ENCODE assay signal across 31 cellular contexts in the genomic region with DNA sequence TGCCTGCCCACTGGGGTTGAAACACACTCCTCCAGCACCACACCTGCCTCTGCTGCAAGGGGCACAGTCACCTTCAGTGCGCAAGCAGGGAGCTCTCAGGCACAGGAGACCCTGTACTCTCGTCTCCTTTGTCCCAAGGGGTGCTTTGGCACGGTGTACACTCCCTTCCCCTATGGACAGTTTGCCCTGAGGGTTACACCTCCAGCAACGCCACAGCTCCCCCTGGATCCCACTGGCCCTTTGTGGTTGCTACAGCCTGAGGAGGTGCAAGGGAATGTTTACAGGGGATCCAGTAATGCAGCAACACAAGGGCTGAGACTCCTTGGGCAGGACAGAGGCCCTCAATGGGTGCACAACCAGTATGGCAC. TPM values are rescaled to one million over a fixed set of nuclear protein-coding genes. Genes with fewer than 3 reads are reported as not detected.
DNase-seq lines count a peak whose midpoint lies in the region; ATAC-seq, FAIRE-seq and TF ChIP-seq lines count a peak whose summit lies in the region.
"Had no signal": no experiment of that assay in that cellular context is flagged by ENCODE, and none has a peak within 500 bp of the region (broad histone marks: within the 10 kb centered on the region; RNA-seq: fewer than 3 reads in every experiment).

No MANE protein-coding gene starts in this region.

- H3K27ac Mint-ChIP-seq in neural progenitor cell, result peak overlapping the region; percentile 72
- H3K27ac Mint-ChIP-seq: activated CD4-positive, alpha-beta T cell treated with anti-CD3 and anti-CD28 coated beads for 36 hours; activated naive CD4-positive, alpha-beta T cell treated with anti-CD3 and anti-CD28 coated beads for 36 hours; CD8-positive, alpha-beta T cell; nephron; stimulated activated naive CD8-positive, alpha-beta T cell treated with anti-CD3 and anti-CD28 coated beads, Interleukin-15, Interleukin-2, amounts not matched to agents 100 ng/mL and 50 ng/mL, for 24 hours; T-helper 2 cell treated with Interferon-gamma antibody and Interleukin-4, amounts not matched to agents 5 μg/mL and 100 μg/mL, for 36 hours had no signal

- H3K79me2 ChIP-seq in Loucy (ENCODE audit: insufficient read depth, low read length), result no peaks in the 10 kb centered on the region
- H3K79me2 ChIP-seq in H1 (ENCODE audit: control insufficient read depth in 1 of 2, insufficient read depth in 2 of 2, low read length in 2 of 2), result no peaks in the 10 kb centered on the region
- no peaks in the 10 kb centered on the region for H3K79me2 ChIP-seq in neural progenitor cell (ENCODE audit: low read depth)

- WGBS in H1 (ENCODE audit: extremely low coverage in 1 of 2, insufficient coverage in 1 of 2, insufficient read length in 1 of 2, insufficient replicate concordance in 2 of 2, low coverage in 1 of 2, low lambda C conversion rate in 2 of 2, missing lambda C conversion rate in 1 of 2), 2 experiments, result 82% methylated on average over 4 of the region's 4 CpGs; no CpG with 5 or more reads in 1 of the 2 experiments

- no peak overlapping the region for H3K14ac ChIP-seq in H1 (ENCODE audit: insufficient read length)

- no peak for FAIRE-seq in H1 (lab: Jason Lieb, UNC)

- H3K4me3 Mint-ChIP-seq in neural progenitor cell, result no peak overlapping the region
- H3K4me3 Mint-ChIP-seq: activated CD4-positive, alpha-beta T cell treated with anti-CD3 and anti-CD28 coated beads for 36 hours; activated CD8-positive, alpha-beta T cell treated with anti-CD3 and anti-CD28 coated beads, Interleukin-2, amount 10 ng/mL, durations not matched to agents 7 days and 5 days; activated naive CD4-positive, alpha-beta T cell treated with anti-CD3 and anti-CD28 coated beads for 36 hours; CD8-positive, alpha-beta T cell; stimulated activated naive CD8-positive, alpha-beta T cell treated with anti-CD3 and anti-CD28 coated beads, Interleukin-15, Interleukin-2, amounts not matched to agents 100 ng/mL and 50 ng/mL, for 24 hours; T-helper 2 cell treated with Interferon-gamma antibody and Interleukin-4, amounts not matched to agents 5 μg/mL and 100 μg/mL, for 36 hours had no signal

- TF ChIP-seq POLR2A in H1 (IDR thresholded peaks at IDR 0.05; ENCODE audit: control extremely low read depth in 1 of 2, low read depth in 2 of 2, low read length in 2 of 2), result no peak

- no peak for ATAC-seq in GM21423 (IDR thresholded peaks at IDR 0.05; ENCODE audit: unreplicated experiment)
- ATAC-seq in GM19463 (IDR thresholded peaks at IDR 0.05; ENCODE audit: unreplicated experiment), result no peak
- ATAC-seq in GM21825 (IDR thresholded peaks at IDR 0.05; ENCODE audit: unreplicated experiment), result no peak

- H3K27ac ChIP-seq in BLaER1 treated with 17β-estradiol and CSF1 and Interleukin-3, amounts not matched to agents 10 nM and 100 nM, result no peak overlapping the region
- H3K27ac ChIP-seq in H1 (ENCODE audit: low read depth, low read length), result no peak overlapping the region
- H3K27ac ChIP-seq in neural progenitor cell, result no peak overlapping the region
- H3K27ac ChIP-seq: esophagus muscularis mucosa, heart left ventricle, ovary, skin epidermis, thoracic aorta, uterus had no signal

- no peaks in the 10 kb centered on the region for H3K27me3 Mint-ChIP-seq in neural progenitor cell (ENCODE audit: insufficient read depth, low read depth)
- H3K27me3 Mint-ChIP-seq: activated CD4-positive, alpha-beta T cell treated with anti-CD3 and anti-CD28 coated beads for 36 hours had no signal

- no peak overlapping the region for H3K23ac ChIP-seq in H1 (ENCODE audit: insufficient read length)

- H3F3A ChIP-seq in Loucy (ENCODE audit: low read depth) (no peaks in the 10 kb centered on the region), neural progenitor cell (ENCODE audit: low read depth) (no peaks in the 10 kb centered on the region)

- H3K9me3 Mint-ChIP-seq in neural progenitor cell, result peaks cover 2% of the 10 kb centered on the region
- H3K9me3 Mint-ChIP-seq: activated naive CD4-positive, alpha-beta T cell treated with anti-CD3 and anti-CD28 coated beads for 36 hours; CD8-positive, alpha-beta T cell; nephron; stimulated activated naive CD8-positive, alpha-beta T cell treated with anti-CD3 and anti-CD28 coated beads, Interleukin-15, Interleukin-2, amounts not matched to agents 100 ng/mL and 50 ng/mL, for 24 hours; T-helper 2 cell treated with Interferon-gamma antibody and Interleukin-4, amounts not matched to agents 5 μg/mL and 100 μg/mL, for 36 hours had no signal

- no peaks in the 10 kb centered on the region for H3K27me3 ChIP-seq in BLaER1 treated with 17β-estradiol and CSF1 and Interleukin-3, amounts not matched to agents 10 nM and 100 nM
- H3K27me3 ChIP-seq in Loucy (ENCODE audit: insufficient read depth, low read length, poor library complexity, severe bottlenecking) (no peaks in the 10 kb centered on the region), H1 (replicated peaks in 1 of 4; ENCODE audit: control insufficient read depth in 3 of 4, extremely low read depth in 1 of 4, insufficient read depth in 3 of 4, low read length in 3 of 4) (no peaks in the 10 kb centered on the region), neural progenitor cell (no peaks in the 10 kb centered on the region)
- H3K27me3 ChIP-seq: esophagus muscularis mucosa, heart left ventricle, ovary, uterus had no signal

- peak overlapping the region; percentile 47; the same call in 1 of the 2 replicates for H2BK5ac ChIP-seq in H1 (ENCODE audit: low read depth, low read length)

- CTCF ChIA-PET in H1 (lab: Charles Lee; ENCODE audit: partially characterized antibody), result interaction anchor here (0.6 to 3.3 kb wide), 25 partner anchors 9 to 863 kb away, joined by 3 to 27 read pairs (median 5); no protein-coding TSS in a partner anchor

- DNase-seq in H1 (ENCODE audit: low read depth in 1 of 2, low spot score in 2 of 2) (no peak), neural progenitor cell (ENCODE audit: low spot score) (peak; percentile 21), KG1 (lab: John Stamatoyannopoulos, UW) (no peak)
- DNase-seq: activated CD4-positive, alpha-beta T cell treated with anti-CD3 and anti-CD28 coated beads for 36 hours; activated CD8-positive, alpha-beta T cell treated with anti-CD3 and anti-CD28 coated beads, Interleukin-2, amount 10 ng/mL, durations not matched to agents 7 days and 5 days; activated naive CD4-positive, alpha-beta T cell treated with anti-CD3 and anti-CD28 coated beads for 36 hours; AML-193; CD8-positive, alpha-beta T cell; central memory CD4-positive, alpha-beta T cell; cortex of kidney; foreskin fibroblast; HCEC 1CT; heart left ventricle; NCI-H1048; NCI-H187; NCI-H524; NK-92 treated with Interleukin-12 subunit alpha and Interleukin-12 subunit beta, amount 100 ng/mL, for 24 hours; ovary; PC-3; uterus had no signal

- H4K20me1 ChIP-seq in BLaER1 treated with 17β-estradiol and CSF1 and Interleukin-3, amounts not matched to agents 10 nM and 100 nM, result no peaks in the 10 kb centered on the region
- H4K20me1 ChIP-seq in Loucy (ENCODE audit: insufficient read depth, low read length, poor library complexity, severe bottlenecking) (no peaks in the 10 kb centered on the region), H1 (replicated peaks in 1 of 2; ENCODE audit: control insufficient read depth in 1 of 2, insufficient read depth in 2 of 2, low read length in 2 of 2) (no peaks in the 10 kb centered on the region), neural progenitor cell (ENCODE audit: low read depth) (no peaks in the 10 kb centered on the region)

- no peak for TF ChIP-seq RAD21 in H1 (IDR thresholded peaks at IDR 0.05 in 1 of 2, conservative IDR thresholded peaks at IDR 0.05 in 1 of 2; ENCODE audit: low read depth in 2 of 2, low read length in 2 of 2)

- H3K36me3 Mint-ChIP-seq in neural progenitor cell, result no peaks in the 10 kb centered on the region
- H3K36me3 Mint-ChIP-seq: CD8-positive, alpha-beta T cell had no signal

- H3K4me1 Mint-ChIP-seq in neural progenitor cell, result peaks cover 8% of the 10 kb centered on the region

- no peaks in the 10 kb centered on the region for H3K23me2 ChIP-seq in H1 (ENCODE audit: low read depth, low read length)

- H2AK5ac ChIP-seq in H1 (ENCODE audit: low read depth, low read length), result no peak overlapping the region

- no peak overlapping the region for H3K9ac ChIP-seq in BLaER1 treated with 17β-estradiol and CSF1 and Interleukin-3, amounts not matched to agents 10 nM and 100 nM
- no peak overlapping the region for H3K9ac ChIP-seq in Loucy (ENCODE audit: low read depth, low read length, poor library complexity, severe bottlenecking)
- no peak overlapping the region; a peak in 1 of 7 replicates for H3K9ac ChIP-seq in H1 (replicated peaks in 1 of 4; ENCODE audit: extremely low read depth in 1 of 4, low read depth in 3 of 4, low read length in 3 of 4)
- no peak overlapping the region for H3K9ac ChIP-seq in neural progenitor cell

- no peak overlapping the region for H3K4me3 ChIP-seq in BLaER1 treated with 17β-estradiol and CSF1 and Interleukin-3, amounts not matched to agents 10 nM and 100 nM
- H3K4me3 ChIP-seq in Loucy (ENCODE audit: low read length, poor library complexity, severe bottlenecking) (no peak overlapping the region), H1 (ENCODE audit: extremely low read depth in 1 of 4, insufficient read depth in 2 of 4, low read depth in 3 of 4, low read length in 4 of 4) (no peak overlapping the region), neural progenitor cell (no peak overlapping the region)
- H3K4me3 ChIP-seq: skin epidermis, uterus had no signal

- peak overlapping the region; percentile 13 to 62 (median 42); a peak in 18 of 22 replicates for H3K4me2 ChIP-seq in BLaER1 treated with 17β-estradiol and CSF1 and Interleukin-3, amounts not matched to agents 10 nM and 100 nM
- H3K4me2 ChIP-seq in Loucy (ENCODE audit: low read depth, low read length, poor library complexity, severe bottlenecking) (no peak overlapping the region), H1 (ENCODE audit: insufficient read depth in 1 of 2, low read depth in 2 of 2, low read length in 2 of 2) (no peak overlapping the region), neural progenitor cell (no peak overlapping the region)

- H2BK15ac ChIP-seq in H1 (ENCODE audit: low read length), result peak overlapping the region; percentile 83; the same call in 1 of the 2 replicates

- H3K9me2 ChIP-seq in Loucy (replicated peaks; ENCODE audit: low read depth, low read length), result no peaks in the 10 kb centered on the region

- TF ChIP-seq EP300 in H1 (IDR thresholded peaks at IDR 0.05; ENCODE audit: borderline replicate concordance in 1 of 2, low read depth in 2 of 2, low read length in 2 of 2), result no peak

- no peaks in the 10 kb centered on the region for H3K9me3 ChIP-seq in BLaER1 treated with 17β-estradiol and CSF1 and Interleukin-3, amounts not matched to agents 10 nM and 100 nM (replicated peaks in 1 of 11)
- no peaks in the 10 kb centered on the region for H3K9me3 ChIP-seq in Loucy (ENCODE audit: insufficient read depth, low read depth, low read length)
- H3K9me3 ChIP-seq in H1 (ENCODE audit: insufficient read depth in 2 of 2, low read depth in 1 of 2, low read length in 1 of 2), result no peaks in the 10 kb centered on the region
- H3K9me3 ChIP-seq in neural progenitor cell (ENCODE audit: low read depth), result no peaks in the 10 kb centered on the region
- H3K9me3 ChIP-seq: esophagus muscularis mucosa, ovary, thoracic aorta, uterus had no signal

- no peak overlapping the region for H2BK120ac ChIP-seq in H1 (replicated peaks; ENCODE audit: low read depth, low read length)

- no peak overlapping the region for H3K4ac ChIP-seq in H1 (replicated peaks; ENCODE audit: insufficient read length, low read depth, low read length)

- no peak overlapping the region for H3K56ac ChIP-seq in H1 (replicated peaks; ENCODE audit: insufficient read length, low read depth, low read length)

- POLR2A ChIA-PET in H1 (lab: Charles Lee; ENCODE audit: partially characterized antibody), result interaction anchor here (1.3 kb wide), 1 partner anchor 46 kb away, joined by 4 read pairs; no protein-coding TSS in a partner anchor

- no peak overlapping the region for H4K5ac ChIP-seq in H1 (ENCODE audit: insufficient read length, low read depth, low read length)

- H3K4me1 ChIP-seq in BLaER1 treated with 17β-estradiol and CSF1 and Interleukin-3, amounts not matched to agents 10 nM and 100 nM, result peaks cover 7 to 21% (median 16%) of the 10 kb centered on the region in 10 experiments
- H3K4me1 ChIP-seq in Loucy (ENCODE audit: insufficient read depth, low read length, poor library complexity, severe bottlenecking) (peaks cover 5% of the 10 kb centered on the region), H1 (replicated peaks in 1 of 4; ENCODE audit: control insufficient read depth in 3 of 4, insufficient read depth in 4 of 4, low read length in 3 of 4) (peaks cover 0 to 8% (median 4%) of the 10 kb centered on the region in 4 experiments; a peak in 4 of 7 replicates), neural progenitor cell (peaks cover 10% of the 10 kb centered on the region)
- H3K4me1 ChIP-seq: uterus had no signal

- peak overlapping the region; percentile 66; the same call in 1 of the 2 replicates for H3K18ac ChIP-seq in H1 (ENCODE audit: extremely low read depth, low read length)

- peak overlapping the region; percentile 62; the same call in 1 of the 2 replicates for H2BK12ac ChIP-seq in H1 (ENCODE audit: low read depth, low read length)

- no peaks in the 10 kb centered on the region for H3K36me3 ChIP-seq in BLaER1 treated with 17β-estradiol and CSF1 and Interleukin-3, amounts not matched to agents 10 nM and 100 nM
- no peaks in the 10 kb centered on the region for H3K36me3 ChIP-seq in Loucy (ENCODE audit: insufficient read depth, low read length)
- no peaks in the 10 kb centered on the region for H3K36me3 ChIP-seq in H1 (ENCODE audit: control insufficient read depth in 2 of 4, insufficient read depth in 4 of 4, low read length in 3 of 4)
- no peaks in the 10 kb centered on the region for H3K36me3 ChIP-seq in neural progenitor cell
- H3K36me3 ChIP-seq: esophagus muscularis mucosa, heart left ventricle, ovary, thoracic aorta, uterus had no signal

- H2AFZ ChIP-seq in Loucy (ENCODE audit: low read length) (peak overlapping the region; percentile 83; the same call in 1 of the 2 replicates), H1 (ENCODE audit: low read length) (peak overlapping the region; percentile 94), neural progenitor cell (replicated peaks) (peak overlapping the region; percentile 83)

- H3K79me1 ChIP-seq in H1 (ENCODE audit: low read depth, low read length), result no peaks in the 10 kb centered on the region

- TF ChIP-seq CTCF in Loucy (conservative IDR thresholded peaks at IDR 0.05; ENCODE audit: low read length) (no peak), H1 (IDR thresholded peaks at IDR 0.05; ENCODE audit: control extremely low read depth in 1 of 3, insufficient read depth in 1 of 3, low read depth in 1 of 3, low read length in 3 of 3) (peak in 1 of 3 experiments; percentile 12; a peak in 1 of 4 replicates), neural progenitor cell (IDR thresholded peaks at IDR 0.05) (no peak)

- H2BK20ac ChIP-seq in H1 (ENCODE audit: low read length), result peak overlapping the region; percentile 66; the same call in 1 of the 2 replicates

- H4K91ac ChIP-seq in H1 (replicated peaks; ENCODE audit: insufficient read length, low read length), result no peak overlapping the region

- peak overlapping the region; percentile 54; the same call in 1 of the 2 replicates for H4K8ac ChIP-seq in H1 (ENCODE audit: extremely low read depth, insufficient read depth, low read length)

RNA-seq across cellular contexts. Expression of gene FAM117B, which starts 45.2 kb away (rescaled TPM):
- total RNA-seq in H1 (2021; fragmentation: NEBNext Ultra II Directional; extraction: Animal tissue kit (Norgen Biotek cat#: 25700)), result 21.4 and 22.6 TPM in 2 replicates
- polyA plus RNA-seq in H1 (2011; rRNA removed), result 3.9 and 4.0 TPM in 2 replicates
- 4.8 TPM for polyA plus RNA-seq in H1 (2011; cell fraction: cytosol; rRNA removed)
- 3.6 TPM for polyA plus RNA-seq in H1 (2011; cell fraction: nucleus; rRNA removed)
- 6.1 to 8.6 TPM (median 7.2 TPM) in 4 replicates for polyA plus RNA-seq in H1 (2012, experiment 1 of 2)
- 0.94 TPM for polyA plus RNA-seq in H1 (2012, experiment 2 of 2)
- polyA plus RNA-seq in H1 (2013, experiment 1 of 2), result 9.0 TPM
- 8.5 TPM for polyA plus RNA-seq in H1 (2013, experiment 2 of 2)
- polyA minus RNA-seq in H1 (2011; rRNA and poly(A)+ RNA removed), result 9.3 and 10.8 TPM in 2 replicates
- 8.9 TPM for polyA minus RNA-seq in H1 (2011; cell fraction: cytosol; rRNA and poly(A)+ RNA removed)
- polyA minus RNA-seq in H1 (2011; cell fraction: nucleus; rRNA and poly(A)+ RNA removed), result 10.1 TPM
- 15.0 and 17.5 TPM in 2 replicates for total RNA-seq in neural progenitor cell (ENCODE audit: low replicate concordance)

Comparison
In these comparisons a context has a peak if more than half of its experiments do, and no peak if none do; other contexts are left out.
1. H3K4me2 ChIP-seq: peak in BLaER1 treated with 17β-estradiol and CSF1 and Interleukin-3, amounts not matched to agents 10 nM and 100 nM (11 of 11); none in Loucy (single experiment), H1 (0 of 2) and neural progenitor cell (single experiment).
2. Peak in every context shown above with its lines, with median percentiles within 50 percentile points of each other: H2AFZ ChIP-seq.